19 cellular contexts compared by ENCODE assay signal in genomic region chr5:106860398-106861044, GRCh38.
A peak's percentile ranks its signal among the peaks of the same experiment; 100 is the strongest.
DNase-seq lines count a peak whose midpoint lies in the region; ATAC-seq and TF ChIP-seq lines count a peak whose summit lies in the region.
"Had no signal": no experiment of that assay in that cellular context is flagged by ENCODE, and none has a peak within 500 bp of the region (broad histone marks: within the 10 kb centered on the region; RNA-seq: fewer than 3 reads in every experiment).

No MANE protein-coding gene starts in this region.

- ATAC-seq in GM18502 (IDR thresholded peaks at IDR 0.05; ENCODE audit: poor library complexity, unreplicated experiment) (peak; percentile 52), GM19397 (IDR thresholded peaks at IDR 0.05; ENCODE audit: unreplicated experiment) (peak; percentile 54), HG02798 (IDR thresholded peaks at IDR 0.05; ENCODE audit: poor library complexity, unreplicated experiment) (peak; percentile 72), GM19328 (IDR thresholded peaks at IDR 0.05; ENCODE audit: unreplicated experiment) (no peak)
- ATAC-seq: gastrocnemius medialis, left lung had no signal

- H3K27me3 Mint-ChIP-seq in nephron progenitor cell (ENCODE audit: low read depth, poor library complexity) = no peaks in the 10 kb centered on the region
- H3K27me3 Mint-ChIP-seq: activated B cell treated with CpG ODN at 0.5 μM for 24 hours; CD4-positive, CD25-positive, alpha-beta regulatory T cell had no signal

- no peak overlapping the region for H2AFZ ChIP-seq in mammary epithelial cell (ENCODE audit: low read depth, low read length)

- BruUV-seq in mammary epithelial cell (replicated peaks; lab: Mats Ljungman, UMichigan) = no TSS peak

- H3K27ac Mint-ChIP-seq in nephron progenitor cell = no peak overlapping the region
- H3K27ac Mint-ChIP-seq: activated B cell treated with CpG ODN at 0.5 μM for 24 hours; activated T-helper 1 cell treated with anti-CD3 and anti-CD28 coated beads, Interleukin-12 subunit alpha, Interleukin-12 subunit beta, Interleukin-2, Interleukin-4 antibody, amounts not matched to agents 30 ng/mL and 10 ng/mL and 1 ng/mL, durations not matched to agents 14 hours and 24 hours and 36 hours; CD4-positive, CD25-positive, alpha-beta regulatory T cell had no signal

- dilution Hi-C loops in mammary epithelial cell (cut with HindIII; ENCODE audit: low sequenced_read_pairs) = no loop called here

- H3K4me2 ChIP-seq in mammary epithelial cell (ENCODE audit: insufficient read depth, low read depth, low read length) = no peak overlapping the region

- no peak for TF ChIP-seq CTCF in nephron progenitor cell (IDR thresholded peaks at IDR 0.05)
- TF ChIP-seq CTCF in mammary epithelial cell (conservative IDR thresholded peaks at IDR 0.05 in 1 of 2, IDR thresholded peaks at IDR 0.05 in 1 of 2; ENCODE audit: extremely low read depth in 1 of 2, insufficient read depth in 1 of 2, low read depth in 1 of 2, low read length in 2 of 2) = no peak

- H3K9me3 Mint-ChIP-seq in nephron progenitor cell = no peaks in the 10 kb centered on the region
- H3K9me3 Mint-ChIP-seq: activated B cell treated with CpG ODN at 0.5 μM for 24 hours; activated T-helper 1 cell treated with anti-CD3 and anti-CD28 coated beads, Interleukin-12 subunit alpha, Interleukin-12 subunit beta, Interleukin-2, Interleukin-4 antibody, amounts not matched to agents 30 ng/mL and 10 ng/mL and 1 ng/mL, durations not matched to agents 14 hours and 24 hours and 36 hours had no signal

- no peaks in the 10 kb centered on the region for H3K36me3 ChIP-seq in mammary epithelial cell (ENCODE audit: insufficient read depth, low read length)
- H3K36me3 ChIP-seq: gastrocnemius medialis, left lung, uterus had no signal

- WGBS in mammary epithelial cell (ENCODE audit: low coverage, missing lambda C conversion rate) = 75% methylated on average over 3 of the region's 3 CpGs

- no peaks in the 10 kb centered on the region for H3K79me2 ChIP-seq in mammary epithelial cell (ENCODE audit: insufficient read depth, low read length)

- H3K27me3 ChIP-seq in mammary epithelial cell (ENCODE audit: insufficient read depth, low read length) = no peaks in the 10 kb centered on the region
- H3K27me3 ChIP-seq: gastrocnemius medialis, left lung, uterus had no signal

- intact Hi-C loops in mammary epithelial cell (cut with micrococcal nuclease) = no loop called here

- CTCF ChIA-PET in mammary epithelial cell (lab: Charles Lee; ENCODE audit: low non-redundant PET) = no interaction called here

- H3K27ac ChIP-seq in mammary epithelial cell (ENCODE audit: insufficient read depth, low read depth, low read length) = no peak overlapping the region
- H3K27ac ChIP-seq: gastrocnemius medialis, left lung, uterus had no signal

- H4K20me1 ChIP-seq in mammary epithelial cell (ENCODE audit: insufficient read depth, low read length) = no peaks in the 10 kb centered on the region

- DNase-seq in NAMALWA (ENCODE audit: low spot score) = peak; percentile 17
- no peak for DNase-seq in nephron progenitor cell
- no peak for DNase-seq in NCI-H2227 treated with DMSO at 0.1 percent for 48 hours (lab: John Stamatoyannopoulos, UW)
- no peak for DNase-seq in mammary epithelial cell
- DNase-seq: activated B cell treated with CpG ODN at 0.5 μM for 24 hours; CD4-positive, CD25-positive, alpha-beta regulatory T cell; DND-41; gastrocnemius medialis; left lung; NCI-H187 treated with DMSO at 0.1 percent for 48 hours; NCI-H446 treated with DMSO at 0.1 percent for 48 hours; SHP77 treated with DMSO at 0.1 percent for 48 hours; stimulated activated CD4-positive, alpha-beta T cell treated with anti-CD3 and anti-CD28 coated beads, Interleukin-1b, Interleukin-23, amount 100 ng/mL, for 48 hours; uterus had no signal

- H3K36me3 Mint-ChIP-seq in nephron progenitor cell (ENCODE audit: low read depth) = no peaks in the 10 kb centered on the region
- H3K36me3 Mint-ChIP-seq: CD4-positive, CD25-positive, alpha-beta regulatory T cell had no signal

- H3K9ac ChIP-seq in mammary epithelial cell (ENCODE audit: insufficient read depth, low read length) = no peak overlapping the region

- no peaks in the 10 kb centered on the region for H3K4me1 ChIP-seq in mammary epithelial cell (ENCODE audit: insufficient read depth, low read length)
- H3K4me1 ChIP-seq: left lung, uterus had no signal

- in situ Hi-C loops in mammary epithelial cell (cut with MboI; ENCODE audit: low sequenced_read_pairs in 2 of 2) = no loop called here

- no peaks in the 10 kb centered on the region for H3K9me3 ChIP-seq in mammary epithelial cell (replicated peaks; ENCODE audit: insufficient read depth, low read length)
- H3K9me3 ChIP-seq: gastrocnemius medialis, left lung, uterus had no signal

- peaks cover 20% of the 10 kb centered on the region for H3K4me1 Mint-ChIP-seq in nephron progenitor cell
- H3K4me1 Mint-ChIP-seq: activated B cell treated with CpG ODN at 0.5 μM for 24 hours; CD4-positive, CD25-positive, alpha-beta regulatory T cell had no signal

- no peak overlapping the region for H3K4me3 ChIP-seq in mammary epithelial cell (replicated peaks in 1 of 3; ENCODE audit: insufficient read depth in 1 of 3, low read depth in 2 of 3, low read length in 3 of 3)
- H3K4me3 ChIP-seq: gastrocnemius medialis, left lung, uterus had no signal

- H3K4me3 Mint-ChIP-seq in nephron progenitor cell = no peak overlapping the region
- H3K4me3 Mint-ChIP-seq: activated B cell treated with CpG ODN at 0.5 μM for 24 hours; activated T-helper 1 cell treated with anti-CD3 and anti-CD28 coated beads, Interleukin-12 subunit alpha, Interleukin-12 subunit beta, Interleukin-2, Interleukin-4 antibody, amounts not matched to agents 30 ng/mL and 10 ng/mL and 1 ng/mL, durations not matched to agents 14 hours and 24 hours and 36 hours; CD4-positive, CD25-positive, alpha-beta regulatory T cell had no signal
